ENCODE assay signal across 20 cellular contexts in genomic region chr12:56434828-56435227, GRCh38. TPM values are rescaled to one million over a fixed set of nuclear protein-coding genes. Genes with fewer than 3 reads are reported as not detected.
DNase-seq lines count a peak whose midpoint lies in the region; ATAC-seq, FAIRE-seq and TF ChIP-seq lines count a peak whose summit lies in the region.
"Had no signal": no experiment of that assay in that cellular context is flagged by ENCODE, and none has a peak within 500 bp of the region (broad histone marks: within the 10 kb centered on the region; RNA-seq: fewer than 3 reads in every experiment).

No MANE protein-coding gene starts in this region.

- peaks cover 2% of the 10 kb centered on the region; the same call in 1 of the 2 replicates for H3K79me1 ChIP-seq in H1 (ENCODE audit: low read depth, low read length)

- no peak overlapping the region for H4K8ac ChIP-seq in H1 (ENCODE audit: extremely low read depth, insufficient read depth, low read length)

- H2BK120ac ChIP-seq in H1 (replicated peaks; ENCODE audit: low read depth, low read length): no peak overlapping the region

- H3K27me3 Mint-ChIP-seq in activated naive CD8-positive, alpha-beta T cell treated with anti-CD3 and anti-CD28 coated beads, Interleukin-2, amount 10 ng/mL, durations not matched to agents 7 days and 5 days: no peaks in the 10 kb centered on the region
- H3K27me3 Mint-ChIP-seq in activated naive CD8-positive, alpha-beta T cell treated with anti-CD3 and anti-CD28 coated beads for 36 hours: no peaks in the 10 kb centered on the region
- no peaks in the 10 kb centered on the region for H3K27me3 Mint-ChIP-seq in neural progenitor cell (ENCODE audit: insufficient read depth, low read depth)
- H3K27me3 Mint-ChIP-seq: CD4-positive, CD25-positive, alpha-beta regulatory T cell had no signal

- no peak overlapping the region for H4K5ac ChIP-seq in H1 (ENCODE audit: insufficient read length, low read depth, low read length)

- ATAC-seq in activated naive CD8-positive, alpha-beta T cell treated with anti-CD3 and anti-CD28 coated beads, Interleukin-2, amount 10 ng/mL, durations not matched to agents 7 days and 5 days (ENCODE audit: low read depth): no peak

- H3K27ac ChIP-seq in HEK293 (ENCODE audit: extremely low read depth, low read depth, low read length): no peak overlapping the region
- no peak overlapping the region for H3K27ac ChIP-seq in H1 (ENCODE audit: low read depth, low read length)
- no peak overlapping the region for H3K27ac ChIP-seq in neural progenitor cell
- no peak overlapping the region for H3K27ac ChIP-seq in breast epithelium

- 95% methylated on average over 6 of the region's 6 CpGs; no CpG with 5 or more reads in 1 of the 2 experiments for WGBS in H1 (ENCODE audit: extremely low coverage in 1 of 2, insufficient coverage in 1 of 2, insufficient read length in 1 of 2, insufficient replicate concordance in 2 of 2, low coverage in 1 of 2, low lambda C conversion rate in 2 of 2, missing lambda C conversion rate in 1 of 2), 2 experiments

- intact Hi-C loops in breast epithelium (cut with DNase I; ENCODE audit: low total_unique reads): no loop called here

- no peak for TF ChIP-seq EP300 in H1 (IDR thresholded peaks at IDR 0.05; ENCODE audit: borderline replicate concordance in 1 of 2, low read depth in 2 of 2, low read length in 2 of 2)

- peaks cover 21 to 37% of the 10 kb centered on the region in 2 experiments for H3K36me3 ChIP-seq in HEK293 (ENCODE audit: control insufficient read depth in 2 of 2, insufficient read depth in 1 of 2, low read length in 2 of 2)
- peaks cover 9 to 34% (median 25%) of the 10 kb centered on the region in 4 experiments; a peak in 7 of 8 replicates for H3K36me3 ChIP-seq in H1 (ENCODE audit: control insufficient read depth in 2 of 4, insufficient read depth in 4 of 4, low read length in 3 of 4)
- no peaks in the 10 kb centered on the region for H3K36me3 ChIP-seq in neural progenitor cell
- H3K36me3 ChIP-seq in breast epithelium: no peaks in the 10 kb centered on the region

- H3K79me2 ChIP-seq in H1 (ENCODE audit: control insufficient read depth in 1 of 2, insufficient read depth in 2 of 2, low read length in 2 of 2) (peaks cover 0 to 51% of the 10 kb centered on the region in 2 experiments; a peak in 2 of 4 replicates), neural progenitor cell (ENCODE audit: low read depth) (peaks cover 63% of the 10 kb centered on the region)

- H3K4me3 Mint-ChIP-seq in activated naive CD8-positive, alpha-beta T cell treated with anti-CD3 and anti-CD28 coated beads, Interleukin-2, amount 10 ng/mL, durations not matched to agents 7 days and 5 days: no peak overlapping the region
- H3K4me3 Mint-ChIP-seq in activated naive CD8-positive, alpha-beta T cell treated with anti-CD3 and anti-CD28 coated beads for 36 hours: no peak overlapping the region
- H3K4me3 Mint-ChIP-seq in neural progenitor cell: no peak overlapping the region
- H3K4me3 Mint-ChIP-seq: CD4-positive, CD25-positive, alpha-beta regulatory T cell; CD8-positive, alpha-beta memory T cell had no signal

- H3K56ac ChIP-seq in H1 (replicated peaks; ENCODE audit: insufficient read length, low read depth, low read length): no peak overlapping the region

- no peak overlapping the region for H4K91ac ChIP-seq in H1 (replicated peaks; ENCODE audit: insufficient read length, low read length)

- peaks cover 2% of the 10 kb centered on the region for H3F3A ChIP-seq in neural progenitor cell (ENCODE audit: low read depth)

- no peak for FAIRE-seq in H1 (lab: Jason Lieb, UNC)
- FAIRE-seq: D721Med, G401.6, GM12891, GM19239 had no signal

- H3K4me1 Mint-ChIP-seq in activated naive CD8-positive, alpha-beta T cell treated with anti-CD3 and anti-CD28 coated beads, Interleukin-2, amount 10 ng/mL, durations not matched to agents 7 days and 5 days: peaks cover 8% of the 10 kb centered on the region
- H3K4me1 Mint-ChIP-seq in activated naive CD8-positive, alpha-beta T cell treated with anti-CD3 and anti-CD28 coated beads for 36 hours: no peaks in the 10 kb centered on the region
- no peaks in the 10 kb centered on the region for H3K4me1 Mint-ChIP-seq in neural progenitor cell

- no peak for TF ChIP-seq RAD21 in H1 (IDR thresholded peaks at IDR 0.05 in 1 of 2, conservative IDR thresholded peaks at IDR 0.05 in 1 of 2; ENCODE audit: low read depth in 2 of 2, low read length in 2 of 2)

- peaks cover 15% of the 10 kb centered on the region for H3K36me3 Mint-ChIP-seq in activated naive CD8-positive, alpha-beta T cell treated with anti-CD3 and anti-CD28 coated beads, Interleukin-2, amount 10 ng/mL, durations not matched to agents 7 days and 5 days
- peaks cover 14% of the 10 kb centered on the region for H3K36me3 Mint-ChIP-seq in activated naive CD8-positive, alpha-beta T cell treated with anti-CD3 and anti-CD28 coated beads for 36 hours
- H3K36me3 Mint-ChIP-seq in neural progenitor cell: peaks cover 16% of the 10 kb centered on the region

- H3K9me3 Mint-ChIP-seq in activated naive CD8-positive, alpha-beta T cell treated with anti-CD3 and anti-CD28 coated beads, Interleukin-2, amount 10 ng/mL, durations not matched to agents 7 days and 5 days: no peaks in the 10 kb centered on the region
- no peaks in the 10 kb centered on the region for H3K9me3 Mint-ChIP-seq in activated naive CD8-positive, alpha-beta T cell treated with anti-CD3 and anti-CD28 coated beads for 36 hours
- no peaks in the 10 kb centered on the region for H3K9me3 Mint-ChIP-seq in neural progenitor cell
- H3K9me3 Mint-ChIP-seq: CD4-positive, CD25-positive, alpha-beta regulatory T cell; CD8-positive, alpha-beta memory T cell had no signal

- H4K20me1 ChIP-seq in H1 (replicated peaks in 1 of 2; ENCODE audit: control insufficient read depth in 1 of 2, insufficient read depth in 2 of 2, low read length in 2 of 2) (peaks cover 0 to 1% of the 10 kb centered on the region in 2 experiments), neural progenitor cell (ENCODE audit: low read depth) (peaks cover 9% of the 10 kb centered on the region)

- no peak overlapping the region for H2AK5ac ChIP-seq in H1 (ENCODE audit: low read depth, low read length)

- no peak overlapping the region for H2BK20ac ChIP-seq in H1 (ENCODE audit: low read length)

- TF ChIP-seq POLR2A in H1 (IDR thresholded peaks at IDR 0.05; ENCODE audit: control extremely low read depth in 1 of 2, low read depth in 2 of 2, low read length in 2 of 2) (no peak), breast epithelium (IDR thresholded peaks at IDR 0.05) (no peak)

- no peak overlapping the region for H2BK15ac ChIP-seq in H1 (ENCODE audit: low read length)

- H3K4me3 ChIP-seq in HEK293 (ENCODE audit: low read depth, low read length): no peak overlapping the region
- no peak overlapping the region for H3K4me3 ChIP-seq in H1 (ENCODE audit: extremely low read depth in 1 of 4, insufficient read depth in 2 of 4, low read depth in 3 of 4, low read length in 4 of 4)
- H3K4me3 ChIP-seq in neural progenitor cell: no peak overlapping the region
- H3K4me3 ChIP-seq in breast epithelium: no peak overlapping the region

- CTCF ChIA-PET in HEK293 (lab: Yijun Ruan, JAX) (interaction anchor here (1.3 kb wide), 1 partner anchor 29 kb away, joined by 5 read pairs; no protein-coding TSS in a partner anchor), H1 (lab: Charles Lee; ENCODE audit: partially characterized antibody) (interaction anchor here (0.6 to 1.5 kb wide), 2 partner anchors 9 to 29 kb away, joined by 5 to 6 read pairs; no protein-coding TSS in a partner anchor)

- no peak overlapping the region for H3K23ac ChIP-seq in H1 (ENCODE audit: insufficient read length)

- H2AFZ ChIP-seq in H1 (ENCODE audit: low read length) (no peak overlapping the region), neural progenitor cell (replicated peaks) (no peak overlapping the region)

- no peaks in the 10 kb centered on the region for H3K27me3 ChIP-seq in H1 (replicated peaks in 1 of 4; ENCODE audit: control insufficient read depth in 3 of 4, extremely low read depth in 1 of 4, insufficient read depth in 3 of 4, low read length in 3 of 4)
- no peaks in the 10 kb centered on the region for H3K27me3 ChIP-seq in neural progenitor cell
- no peaks in the 10 kb centered on the region for H3K27me3 ChIP-seq in breast epithelium
- H3K27me3 ChIP-seq: BE2C had no signal

- no peak for DNase-seq in activated naive CD8-positive, alpha-beta T cell treated with anti-CD3 and anti-CD28 coated beads, Interleukin-2, amount 10 ng/mL, durations not matched to agents 7 days and 5 days
- no peak for DNase-seq in activated naive CD8-positive, alpha-beta T cell treated with anti-CD3 and anti-CD28 coated beads for 36 hours
- no peak for DNase-seq in H1 (ENCODE audit: low read depth in 1 of 2, low spot score in 2 of 2)
- no peak for DNase-seq in neural progenitor cell (ENCODE audit: low spot score)
- DNase-seq in breast epithelium (ENCODE audit: low spot score in 2 of 2): no peak
- DNase-seq in NCI-H1092 (lab: John Stamatoyannopoulos, UW): no peak
- DNase-seq in NCI-H2171 (lab: John Stamatoyannopoulos, UW): no peak
- DNase-seq: BE2C; C1 segment of cervical spinal cord; CD4-positive, CD25-positive, alpha-beta regulatory T cell; CD8-positive, alpha-beta memory T cell; COR-L47; HCEC 1CT had no signal

- H3K9me3 ChIP-seq in HEK293 (ENCODE audit: control insufficient read depth, insufficient read depth, low read depth, low read length) (no peaks in the 10 kb centered on the region), H1 (ENCODE audit: insufficient read depth in 2 of 2, low read depth in 1 of 2, low read length in 1 of 2) (no peaks in the 10 kb centered on the region), neural progenitor cell (ENCODE audit: low read depth) (no peaks in the 10 kb centered on the region), breast epithelium (no peaks in the 10 kb centered on the region)
- H3K9me3 ChIP-seq: BE2C had no signal

- H2BK5ac ChIP-seq in H1 (ENCODE audit: low read depth, low read length): peak overlapping the region; percentile 44; the same call in 1 of the 2 replicates

- POLR2A ChIA-PET in activated naive CD8-positive, alpha-beta T cell treated with anti-CD3 and anti-CD28 coated beads, Interleukin-2, amount 10 ng/mL, durations not matched to agents 7 days and 5 days (lab: Charles Lee): interaction anchor here (0.9 kb wide), 1 partner anchor 14 kb away, joined by 3 read pairs; the partner anchor contains the start of gene TIMELESS
- POLR2A ChIA-PET in HEK293 (lab: Yijun Ruan, JAX) (no interaction called here), H1 (lab: Charles Lee; ENCODE audit: partially characterized antibody) (interaction anchor here (1.0 to 2.8 kb wide), 4 partner anchors 9 to 118 kb away, joined by 3 to 12 read pairs (median 4); partner anchors contain the start of gene TIMELESS)

- TF ChIP-seq CTCF in HEK293 (tag by site-specific recombination; IDR thresholded peaks at IDR 0.05) (no peak), H1 (IDR thresholded peaks at IDR 0.05; ENCODE audit: control extremely low read depth in 1 of 3, insufficient read depth in 1 of 3, low read depth in 1 of 3, low read length in 3 of 3) (no peak), neural progenitor cell (IDR thresholded peaks at IDR 0.05) (no peak), breast epithelium (IDR thresholded peaks at IDR 0.05) (no peak)

- no peak overlapping the region for H3K14ac ChIP-seq in H1 (ENCODE audit: insufficient read length)

- H3K4me1 ChIP-seq in HEK293 (ENCODE audit: control insufficient read depth, insufficient read depth, low read length) (no peaks in the 10 kb centered on the region), H1 (replicated peaks in 1 of 4; ENCODE audit: control insufficient read depth in 3 of 4, insufficient read depth in 4 of 4, low read length in 3 of 4) (no peaks in the 10 kb centered on the region; a peak in 1 of 7 replicates), neural progenitor cell (no peaks in the 10 kb centered on the region), breast epithelium (no peaks in the 10 kb centered on the region)
- H3K4me1 ChIP-seq: BE2C had no signal

- peak overlapping the region; percentile 34 for H3K27ac Mint-ChIP-seq in activated naive CD8-positive, alpha-beta T cell treated with anti-CD3 and anti-CD28 coated beads, Interleukin-2, amount 10 ng/mL, durations not matched to agents 7 days and 5 days
- no peak overlapping the region for H3K27ac Mint-ChIP-seq in activated naive CD8-positive, alpha-beta T cell treated with anti-CD3 and anti-CD28 coated beads for 36 hours
- peak overlapping the region; percentile 33 for H3K27ac Mint-ChIP-seq in neural progenitor cell
- H3K27ac Mint-ChIP-seq: CD4-positive, CD25-positive, alpha-beta regulatory T cell; CD8-positive, alpha-beta memory T cell had no signal

- H3K9ac ChIP-seq in H1 (replicated peaks in 1 of 4; ENCODE audit: extremely low read depth in 1 of 4, low read depth in 3 of 4, low read length in 3 of 4) (no peak overlapping the region), neural progenitor cell (no peak overlapping the region)

- no peak overlapping the region for H3K4ac ChIP-seq in H1 (replicated peaks; ENCODE audit: insufficient read length, low read depth, low read length)

- H3K23me2 ChIP-seq in H1 (ENCODE audit: low read depth, low read length): no peaks in the 10 kb centered on the region

- no peak overlapping the region for H2BK12ac ChIP-seq in H1 (ENCODE audit: low read depth, low read length)

- no peak overlapping the region for H3K18ac ChIP-seq in H1 (ENCODE audit: extremely low read depth, low read length)

- H3K4me2 ChIP-seq in H1 (ENCODE audit: insufficient read depth in 1 of 2, low read depth in 2 of 2, low read length in 2 of 2) (no peak overlapping the region), neural progenitor cell (no peak overlapping the region)

RNA-seq across cellular contexts. Expression of gene TIMELESS, which starts 14.4 kb away (rescaled TPM):
- 10 to 100 TPM; 40.1 to 47.1 TPM for total RNA-seq in activated naive CD8-positive, alpha-beta T cell treated with anti-CD3 and anti-CD28 coated beads, Interleukin-2, amount 10 ng/mL, durations not matched to agents 7 days and 5 days
- total RNA-seq in activated naive CD8-positive, alpha-beta T cell treated with anti-CD3 and anti-CD28 coated beads for 36 hours: 10 to 100 TPM; 57.6 to 59.8 TPM
- 86.7 and 88.7 TPM in 2 replicates for total RNA-seq in H1 (2021; fragmentation: NEBNext Ultra II Directional; extraction: Animal tissue kit (Norgen Biotek cat#: 25700))
- polyA plus RNA-seq in H1 (2011; rRNA removed): 17.1 and 19.9 TPM in 2 replicates
- polyA plus RNA-seq in H1 (2011; cell fraction: cytosol; rRNA removed): 21.8 TPM
- 52.0 TPM for polyA plus RNA-seq in H1 (2011; cell fraction: nucleus; rRNA removed)
- 77.7 to 86.4 TPM (median 79.8 TPM) in 4 replicates for polyA plus RNA-seq in H1 (2012, experiment 1 of 2)
- 27.5 TPM for polyA plus RNA-seq in H1 (2012, experiment 2 of 2)
- polyA plus RNA-seq in H1 (2013, experiment 1 of 2): 40.2 TPM
- polyA plus RNA-seq in H1 (2013, experiment 2 of 2): 39.6 TPM
- 23.3 and 29.1 TPM in 2 replicates for polyA minus RNA-seq in H1 (2011; rRNA and poly(A)+ RNA removed)
- polyA minus RNA-seq in H1 (2011; cell fraction: cytosol; rRNA and poly(A)+ RNA removed): 23.2 TPM
- 29.4 TPM for polyA minus RNA-seq in H1 (2011; cell fraction: nucleus; rRNA and poly(A)+ RNA removed)
- total RNA-seq in neural progenitor cell (ENCODE audit: low replicate concordance) (56.3 and 79.1 TPM in 2 replicates), breast epithelium (1 to 10 TPM; 4.5 to 7.2 (median 6.7) TPM)

RNA-seq across cellular contexts. Expression of gene MIP, which starts 19.6 kb away (rescaled TPM):
- not detected for total RNA-seq in activated naive CD8-positive, alpha-beta T cell treated with anti-CD3 and anti-CD28 coated beads, Interleukin-2, amount 10 ng/mL, durations not matched to agents 7 days and 5 days
- not detected for total RNA-seq in activated naive CD8-positive, alpha-beta T cell treated with anti-CD3 and anti-CD28 coated beads for 36 hours
- total RNA-seq in H1 (2021; fragmentation: NEBNext Ultra II Directional; extraction: Animal tissue kit (Norgen Biotek cat#: 25700)): 0.19 TPM in 1 of 2 replicates, not detected in the other
- polyA plus RNA-seq in H1 (2011; rRNA removed): 0.05 and 0.13 TPM in 2 replicates
- not detected for polyA plus RNA-seq in H1 (2011; cell fraction: cytosol; rRNA removed)
- polyA plus RNA-seq in H1 (2011; cell fraction: nucleus; rRNA removed): 0.13 TPM
- polyA plus RNA-seq in H1 (2012, experiment 1 of 2): not detected in 4 replicates
- polyA plus RNA-seq in H1 (2012, experiment 2 of 2): not detected
- not detected for polyA plus RNA-seq in H1 (2013, experiment 1 of 2)
- polyA plus RNA-seq in H1 (2013, experiment 2 of 2): not detected
- 0.12 TPM in 1 of 2 replicates, not detected in the other for polyA minus RNA-seq in H1 (2011; rRNA and poly(A)+ RNA removed)
- polyA minus RNA-seq in H1 (2011; cell fraction: cytosol; rRNA and poly(A)+ RNA removed): not detected
- 0.30 TPM for polyA minus RNA-seq in H1 (2011; cell fraction: nucleus; rRNA and poly(A)+ RNA removed)
- 0.03 TPM in 1 of 2 replicates, not detected in the other for total RNA-seq in neural progenitor cell (ENCODE audit: low replicate concordance)
- total RNA-seq in breast epithelium: not detected
- total RNA-seq: A172; CD4-positive, CD25-positive, alpha-beta regulatory T cell; CD8-positive, alpha-beta memory T cell had no signal

RNA-seq across cellular contexts. Expression of gene SPRYD4, which starts 33.5 kb away (rescaled TPM):
- total RNA-seq in activated naive CD8-positive, alpha-beta T cell treated with anti-CD3 and anti-CD28 coated beads, Interleukin-2, amount 10 ng/mL, durations not matched to agents 7 days and 5 days: 1 to 10 TPM; 3.9 to 4.1 TPM
- total RNA-seq in activated naive CD8-positive, alpha-beta T cell treated with anti-CD3 and anti-CD28 coated beads for 36 hours: 1 to 10 TPM; 3.4 TPM
- total RNA-seq in H1 (2021; fragmentation: NEBNext Ultra II Directional; extraction: Animal tissue kit (Norgen Biotek cat#: 25700)): 4.0 and 4.3 TPM in 2 replicates
- polyA plus RNA-seq in H1 (2011; rRNA removed): 4.9 and 5.3 TPM in 2 replicates
- 5.6 TPM for polyA plus RNA-seq in H1 (2011; cell fraction: cytosol; rRNA removed)
- polyA plus RNA-seq in H1 (2011; cell fraction: nucleus; rRNA removed): 4.6 TPM
- 3.5 to 4.1 TPM (median 3.8 TPM) in 4 replicates for polyA plus RNA-seq in H1 (2012, experiment 1 of 2)
- polyA plus RNA-seq in H1 (2012, experiment 2 of 2): 4.2 TPM
- polyA plus RNA-seq in H1 (2013, experiment 1 of 2): 2.6 TPM
- polyA plus RNA-seq in H1 (2013, experiment 2 of 2): 2.4 TPM
- polyA minus RNA-seq in H1 (2011; rRNA and poly(A)+ RNA removed): 6.5 and 8.8 TPM in 2 replicates
- 3.0 TPM for polyA minus RNA-seq in H1 (2011; cell fraction: cytosol; rRNA and poly(A)+ RNA removed)
- 10.6 TPM for polyA minus RNA-seq in H1 (2011; cell fraction: nucleus; rRNA and poly(A)+ RNA removed)
- 2.6 and 3.0 TPM in 2 replicates for total RNA-seq in neural progenitor cell (ENCODE audit: low replicate concordance)
- 1 to 10 TPM; 2.9 to 4.8 (median 3.6) TPM for total RNA-seq in breast epithelium

RNA-seq across cellular contexts. Expression of gene GLS2, which starts 53.1 kb away (rescaled TPM):
- 1 to 10 TPM; 4.4 to 5.2 TPM for total RNA-seq in activated naive CD8-positive, alpha-beta T cell treated with anti-CD3 and anti-CD28 coated beads, Interleukin-2, amount 10 ng/mL, durations not matched to agents 7 days and 5 days
- 1 to 10 TPM; 4.7 to 5.4 TPM for total RNA-seq in activated naive CD8-positive, alpha-beta T cell treated with anti-CD3 and anti-CD28 coated beads for 36 hours
- 14.5 and 16.9 TPM in 2 replicates for total RNA-seq in H1 (2021; fragmentation: NEBNext Ultra II Directional; extraction: Animal tissue kit (Norgen Biotek cat#: 25700))
- 20.1 and 22.5 TPM in 2 replicates for polyA plus RNA-seq in H1 (2011; rRNA removed)
- 22.8 TPM for polyA plus RNA-seq in H1 (2011; cell fraction: cytosol; rRNA removed)
- 43.9 TPM for polyA plus RNA-seq in H1 (2011; cell fraction: nucleus; rRNA removed)
- 11.5 to 20.7 TPM (median 17.3 TPM) in 4 replicates for polyA plus RNA-seq in H1 (2012, experiment 1 of 2)
- 11.9 TPM for polyA plus RNA-seq in H1 (2012, experiment 2 of 2)
- polyA plus RNA-seq in H1 (2013, experiment 1 of 2): 9.7 TPM
- polyA plus RNA-seq in H1 (2013, experiment 2 of 2): 9.1 TPM
- 27.0 and 36.7 TPM in 2 replicates for polyA minus RNA-seq in H1 (2011; rRNA and poly(A)+ RNA removed)
- polyA minus RNA-seq in H1 (2011; cell fraction: cytosol; rRNA and poly(A)+ RNA removed): 10.5 TPM
- polyA minus RNA-seq in H1 (2011; cell fraction: nucleus; rRNA and poly(A)+ RNA removed): 14.9 TPM
- total RNA-seq in neural progenitor cell (ENCODE audit: low replicate concordance) (2.3 and 2.9 TPM in 2 replicates), breast epithelium (1 to 10 TPM in 2 of 3 donors, under 1 TPM in 1; 0.16 to 5.1 (median 4.6) TPM)
- total RNA-seq: H4 had no signal
